In the genomic region with DNA sequence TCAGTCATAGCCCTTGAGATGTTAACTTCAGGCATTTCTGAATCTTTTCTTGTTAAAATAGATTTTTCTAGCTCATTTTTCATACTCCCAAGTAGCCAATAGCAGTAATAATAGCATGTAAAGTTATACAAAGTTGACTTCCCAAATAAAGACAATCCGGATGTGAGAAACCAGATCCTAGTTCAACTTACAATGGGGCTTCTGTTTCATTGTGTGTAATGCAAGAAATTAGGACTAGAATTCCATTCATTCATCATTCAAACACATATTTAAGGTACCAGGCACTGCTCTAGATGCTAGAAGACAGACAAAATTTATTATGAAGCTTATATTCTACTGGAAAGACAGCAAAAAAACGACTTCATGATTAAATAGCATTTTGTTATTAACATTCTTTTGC, we compare ENCODE assay signal across 29 cellular contexts.
"Had no signal": no experiment of that assay in that cellular context is flagged by ENCODE, and none has a peak within 500 bp of the region (broad histone marks: within the 10 kb centered on the region; RNA-seq: fewer than 3 reads in every experiment).

No MANE protein-coding gene starts in this region.

- H3K27ac Mint-ChIP-seq: naive thymus-derived CD8-positive, alpha-beta T cell; natural killer cell treated with Interleukin-12 subunit alpha and Interleukin-12 subunit beta and Interleukin-15 and Interleukin-18, amount 100 ng/mL, for 72 hours; nephron progenitor cell; stimulated activated memory B cell treated with anti-CD40 and anti-IgM and Interleukin-4, amounts not matched to agents 10 μg/mL and 1 μg/mL and 100 μg/mL, for 72 hours; stimulated activated naive CD8-positive, alpha-beta T cell treated with anti-CD3 and anti-CD28 coated beads, Interleukin-15, amount 100 ng/mL, for 72 hours; type B pancreatic cell had no signal

- H3K27ac ChIP-seq: neutrophil, pancreas, prostate gland, right lobe of liver, sigmoid colon, suprapubic skin, testis, tibial artery, transverse colon, upper lobe of right lung, uterus had no signal

- H3K4me1 ChIP-seq: pancreas, prostate gland, right lobe of liver, sigmoid colon, suprapubic skin, testis, tibial artery, transverse colon, upper lobe of right lung, uterus had no signal

- H3K36me3 ChIP-seq: neutrophil, pancreas, prostate gland, right lobe of liver, sigmoid colon, suprapubic skin, tibial artery, transverse colon, upper lobe of right lung, uterus had no signal

- H3K27me3 ChIP-seq: neutrophil, pancreas, right lobe of liver, sigmoid colon, suprapubic skin, testis, tibial artery, transverse colon, upper lobe of right lung, uterus had no signal

- H3K9me3 ChIP-seq: neutrophil, pancreas, prostate gland, right lobe of liver, sigmoid colon, suprapubic skin, testis, tibial artery, transverse colon, upper lobe of right lung, uterus had no signal

- ATAC-seq: naive thymus-derived CD8-positive, alpha-beta T cell; natural killer cell treated with Interleukin-12 subunit alpha and Interleukin-12 subunit beta and Interleukin-15 and Interleukin-18, amount 100 ng/mL, for 72 hours; pancreas; right cardiac atrium; right lobe of liver; stimulated activated memory B cell treated with anti-CD40 and anti-IgM and Interleukin-4, amounts not matched to agents 10 μg/mL and 1 μg/mL and 100 μg/mL, for 72 hours; stimulated activated naive CD8-positive, alpha-beta T cell treated with anti-CD3 and anti-CD28 coated beads, Interleukin-15, amount 100 ng/mL, for 72 hours; stimulated activated naive CD8-positive, alpha-beta T cell treated with anti-CD3 and anti-CD28 coated beads, Interleukin-15, Interleukin-2, amounts not matched to agents 100 U/mL and 50 U/mL, for 24 hours; upper lobe of right lung had no signal

- H3K36me3 Mint-ChIP-seq: naive thymus-derived CD8-positive, alpha-beta T cell; natural killer cell treated with Interleukin-12 subunit alpha and Interleukin-12 subunit beta and Interleukin-15 and Interleukin-18, amount 100 ng/mL, for 72 hours; stimulated activated memory B cell treated with anti-CD40 and anti-IgM and Interleukin-4, amounts not matched to agents 10 μg/mL and 1 μg/mL and 100 μg/mL, for 72 hours; type B pancreatic cell had no signal

- H3K27me3 Mint-ChIP-seq: natural killer cell treated with Interleukin-12 subunit alpha and Interleukin-12 subunit beta and Interleukin-15 and Interleukin-18, amount 100 ng/mL, for 72 hours; stimulated activated memory B cell treated with anti-CD40 and anti-IgM and Interleukin-4, amounts not matched to agents 10 μg/mL and 1 μg/mL and 100 μg/mL, for 72 hours; stimulated activated naive CD8-positive, alpha-beta T cell treated with anti-CD3 and anti-CD28 coated beads, Interleukin-15, amount 100 ng/mL, for 72 hours; type B pancreatic cell had no signal

- H3K9me3 Mint-ChIP-seq: naive thymus-derived CD8-positive, alpha-beta T cell; nephron progenitor cell; stimulated activated memory B cell treated with anti-CD40 and anti-IgM and Interleukin-4, amounts not matched to agents 10 μg/mL and 1 μg/mL and 100 μg/mL, for 72 hours; stimulated activated naive CD8-positive, alpha-beta T cell treated with anti-CD3 and anti-CD28 coated beads, Interleukin-15, amount 100 ng/mL, for 72 hours; type B pancreatic cell had no signal

- DNase-seq: naive thymus-derived CD8-positive, alpha-beta T cell; nephron progenitor cell; nucleus accumbens; pancreas; retina; right cardiac atrium; right lobe of liver; sigmoid colon; small intestine; stimulated activated CD4-positive, alpha-beta T cell treated with anti-CD3 and anti-CD28 coated beads, Interleukin-15, amount 100 ng/mL, for 24 hours; stimulated activated CD4-positive, alpha-beta T cell treated with anti-CD3 and anti-CD28 coated beads, Interleukin-2, amount 100 ng/mL, for 24 hours; stimulated activated CD4-positive, alpha-beta T cell treated with anti-CD3 and anti-CD28 coated beads, Interleukin-2, amount 100 ng/mL, for 48 hours; stimulated activated CD4-positive, alpha-beta T cell treated with anti-CD3 and anti-CD28 coated beads, Interleukin-4, amount 100 ng/mL, for 24 hours; stimulated activated naive CD4-positive, alpha-beta T cell; stimulated activated naive CD8-positive, alpha-beta T cell treated with anti-CD3 and anti-CD28 coated beads, Interleukin-15, amount 100 ng/mL, for 72 hours; stimulated activated naive CD8-positive, alpha-beta T cell treated with anti-CD3 and anti-CD28 coated beads, Interleukin-15, Interleukin-2, amounts not matched to agents 100 U/mL and 50 U/mL, for 24 hours; substantia nigra; testis; tibial artery; transverse colon; upper lobe of right lung; uterus had no signal

- H3K4me1 Mint-ChIP-seq: naive thymus-derived CD8-positive, alpha-beta T cell; nephron progenitor cell; stimulated activated memory B cell treated with anti-CD40 and anti-IgM and Interleukin-4, amounts not matched to agents 10 μg/mL and 1 μg/mL and 100 μg/mL, for 72 hours; stimulated activated naive CD8-positive, alpha-beta T cell treated with anti-CD3 and anti-CD28 coated beads, Interleukin-15, amount 100 ng/mL, for 72 hours had no signal

- H3K4me3 Mint-ChIP-seq: naive thymus-derived CD8-positive, alpha-beta T cell; natural killer cell treated with Interleukin-12 subunit alpha and Interleukin-12 subunit beta and Interleukin-15 and Interleukin-18, amount 100 ng/mL, for 72 hours; nephron progenitor cell; neural crest cell; stimulated activated memory B cell treated with anti-CD40 and anti-IgM and Interleukin-4, amounts not matched to agents 10 μg/mL and 1 μg/mL and 100 μg/mL, for 72 hours; stimulated activated naive CD8-positive, alpha-beta T cell treated with anti-CD3 and anti-CD28 coated beads, Interleukin-15, amount 100 ng/mL, for 72 hours; type B pancreatic cell had no signal

- H3K4me3 ChIP-seq: pancreas, prostate gland, right lobe of liver, sigmoid colon, suprapubic skin, testis, tibial artery, transverse colon, upper lobe of right lung, uterus had no signal
